ENCODE assay signal across 8 cellular contexts in the genomic region with DNA sequence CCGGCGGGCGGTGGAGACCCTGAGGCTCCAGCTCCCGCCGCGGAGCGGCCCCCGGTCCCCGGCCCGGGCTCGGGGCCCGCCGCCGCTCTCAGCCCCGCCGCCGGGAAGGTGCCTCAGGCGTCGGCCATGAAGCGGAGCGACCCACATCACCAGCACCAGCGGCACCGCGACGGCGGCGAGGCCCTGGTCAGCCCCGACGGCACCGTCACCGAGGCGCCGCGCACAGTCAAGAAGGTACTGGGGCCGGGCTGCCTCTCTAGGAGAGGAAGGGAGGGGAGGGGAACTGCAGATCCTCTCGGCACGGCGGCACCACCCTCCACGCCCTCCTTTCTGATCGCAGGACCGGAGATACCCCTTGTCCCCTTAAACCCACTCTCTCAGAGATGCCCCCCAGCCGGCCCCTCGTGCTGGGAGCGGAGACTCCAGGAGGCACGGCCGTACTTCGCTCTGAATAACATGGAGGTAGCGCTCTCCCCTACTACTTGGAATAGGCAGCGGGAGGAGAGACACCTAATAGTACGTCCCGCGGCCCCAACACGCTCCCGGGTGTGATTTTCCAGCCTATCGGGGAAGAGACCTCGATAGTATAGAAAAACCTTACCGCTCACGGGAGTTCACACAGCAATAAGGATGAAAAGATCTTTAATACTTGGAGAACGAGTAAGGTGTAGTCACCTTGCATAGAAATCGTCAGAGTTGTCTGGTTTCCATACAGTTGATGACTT. TPM values are rescaled to one million over a fixed set of nuclear protein-coding genes. Genes with fewer than 3 reads are reported as not detected.
A peak's percentile ranks its signal among the peaks of the same experiment; 100 is the strongest.
DNase-seq lines count a peak whose midpoint lies in the region; ATAC-seq and TF ChIP-seq lines count a peak whose summit lies in the region.

No MANE protein-coding gene starts in this region.

- H3K27ac ChIP-seq in esophagus muscularis mucosa (replicated peaks in 1 of 4) = peak overlapping the region; percentile 93 to 96 (median 94)

- TF ChIP-seq EP300 in esophagus muscularis mucosa (IDR thresholded peaks at IDR 0.05) = no peak

- ATAC-seq in GM19043 (IDR thresholded peaks at IDR 0.05; ENCODE audit: low read depth, unreplicated experiment) (peak; percentile 34), HG03342 (IDR thresholded peaks at IDR 0.05; ENCODE audit: unreplicated experiment) (peak; percentile 32)
- peak; percentile 57 to 59 for ATAC-seq in activated T-cell treated with anti-CD3 and anti-CD28 coated beads, Interleukin-2, amount 50 U/mL, for 4 hours
- ATAC-seq in naive thymus-derived CD8-positive, alpha-beta T cell = peak; percentile 50 to 53

- peak overlapping the region; percentile 19 to 98 (median 88) for H3K27ac Mint-ChIP-seq in naive thymus-derived CD8-positive, alpha-beta T cell

- H3K9me3 ChIP-seq in NT2/D1 (ENCODE audit: insufficient read depth, low read length) (no peaks in the 10 kb centered on the region), esophagus muscularis mucosa (no peaks in the 10 kb centered on the region)

- peak overlapping the region; percentile 94 for H3K4me3 Mint-ChIP-seq in activated T-cell treated with anti-CD3 and anti-CD28 coated beads, Interleukin-2, amount 50 U/mL, for 4 hours
- H3K4me3 Mint-ChIP-seq in naive thymus-derived CD8-positive, alpha-beta T cell = peak overlapping the region; percentile 86 to 99 (median 96)

- peaks cover 37% of the 10 kb centered on the region for H3K4me1 Mint-ChIP-seq in activated T-cell treated with anti-CD3 and anti-CD28 coated beads, Interleukin-2, amount 50 U/mL, for 4 hours (ENCODE audit: low read depth)
- peaks cover 17 to 52% (median 44%) of the 10 kb centered on the region in 4 donors for H3K4me1 Mint-ChIP-seq in naive thymus-derived CD8-positive, alpha-beta T cell

- H3K27me3 ChIP-seq in NT2/D1 (ENCODE audit: insufficient read depth, insufficient read length) = no peaks in the 10 kb centered on the region
- H3K27me3 ChIP-seq in esophagus muscularis mucosa = no peaks in the 10 kb centered on the region

- TF ChIP-seq CTCF in esophagus muscularis mucosa (IDR thresholded peaks at IDR 0.05) = no peak

- H3K36me3 Mint-ChIP-seq in activated T-cell treated with anti-CD3 and anti-CD28 coated beads, Interleukin-2, amount 50 U/mL, for 4 hours (ENCODE audit: insufficient read depth) = no peaks in the 10 kb centered on the region
- H3K36me3 Mint-ChIP-seq in naive thymus-derived CD8-positive, alpha-beta T cell = no peaks in the 10 kb centered on the region

- H3K4me1 ChIP-seq in NT2/D1 (ENCODE audit: insufficient read depth, insufficient read length) (no peaks in the 10 kb centered on the region), esophagus muscularis mucosa (peaks cover 5 to 44% (median 28%) of the 10 kb centered on the region in 4 donors)

- TF ChIP-seq POLR2A in esophagus muscularis mucosa (IDR thresholded peaks at IDR 0.05; ENCODE audit: low read depth) = no peak

- H3K9me3 Mint-ChIP-seq in activated T-cell treated with anti-CD3 and anti-CD28 coated beads, Interleukin-2, amount 50 U/mL, for 4 hours = no peaks in the 10 kb centered on the region
- H3K9me3 Mint-ChIP-seq in naive thymus-derived CD8-positive, alpha-beta T cell = no peaks in the 10 kb centered on the region

- peak; percentile 51 for DNase-seq in AG20443 (ENCODE audit: low spot score)
- peak; percentile 25 for DNase-seq in NT2/D1 (ENCODE audit: low read depth, low spot score)
- DNase-seq in activated T-cell treated with anti-CD3 and anti-CD28 coated beads, Interleukin-2, amount 50 U/mL, for 4 hours = peak; percentile 45
- no peak for DNase-seq in esophagus muscularis mucosa (ENCODE audit: extremely low spot score)
- DNase-seq in naive thymus-derived CD8-positive, alpha-beta T cell = peak in 7 of 10 donors; percentile 38 to 80 (median 50)
- peak; percentile 66 for DNase-seq in stimulated activated naive CD4-positive, alpha-beta T cell treated with Interleukin-2 at 50 U/mL for 16 hours (lab: John Stamatoyannopoulos, UW)

- POLR2A ChIA-PET in naive thymus-derived CD8-positive, alpha-beta T cell (lab: Charles Lee) = interaction anchor here (0.8 to 1.2 kb wide), 3 partner anchors 10 to 73 kb away, joined by 3 read pairs; no protein-coding TSS in a partner anchor

- H3K9ac ChIP-seq in NT2/D1 (ENCODE audit: insufficient read length, low read depth) = peak overlapping the region; percentile 86

- H3K36me3 ChIP-seq in NT2/D1 (ENCODE audit: insufficient read depth, insufficient read length, low read length) (no peaks in the 10 kb centered on the region), esophagus muscularis mucosa (no peaks in the 10 kb centered on the region)

- no peaks in the 10 kb centered on the region for H3K27me3 Mint-ChIP-seq in activated T-cell treated with anti-CD3 and anti-CD28 coated beads, Interleukin-2, amount 50 U/mL, for 4 hours (ENCODE audit: low read depth)
- H3K27me3 Mint-ChIP-seq in naive thymus-derived CD8-positive, alpha-beta T cell = no peaks in the 10 kb centered on the region

- intact Hi-C loops in esophagus muscularis mucosa (cut with DNase I) = loop anchor here (10.0 kb wide), 1 partner anchor 139 kb away; no protein-coding TSS in a partner anchor

- WGBS in esophagus muscularis mucosa = 1% methylated on average over 11 of the region's 60 CpGs

- H3K4me3 ChIP-seq in NT2/D1 (ENCODE audit: insufficient read length, low read depth) = peak overlapping the region; percentile 80
- H3K4me3 ChIP-seq in esophagus muscularis mucosa = peak overlapping the region; percentile 85 to 98 (median 94)

RNA-seq across cellular contexts. Expression of a gene that starts 0.5 kb away (rescaled TPM):
- 1 to 10 TPM; 6.0 to 7.2 (median 6.5) TPM for total RNA-seq in activated T-cell treated with anti-CD3 and anti-CD28 coated beads, Interleukin-2, amount 50 U/mL, for 4 hours
- 10 to 100 TPM in 3 of 4 donors, 1 to 10 TPM in 1; 9.7 to 14.2 (median 11.9) TPM for total RNA-seq in esophagus muscularis mucosa
- total RNA-seq in naive thymus-derived CD8-positive, alpha-beta T cell = 10 to 100 TPM; 17.6 to 19.3 TPM
- polyA plus RNA-seq in naive thymus-derived CD8-positive, alpha-beta T cell = 10 to 100 TPM in 1 of 3 donors, 1 to 10 TPM in 2; 5.9 to 10.6 (median 7.2) TPM

RNA-seq across cellular contexts. Expression of a gene that starts 36.9 kb away (rescaled TPM):
- total RNA-seq in activated T-cell treated with anti-CD3 and anti-CD28 coated beads, Interleukin-2, amount 50 U/mL, for 4 hours = under 1 TPM; 0.11 to 0.25 (median 0.18) TPM
- 10 to 100 TPM in 3 of 4 donors, 1 to 10 TPM in 1; 8.7 to 23.9 (median 14.5) TPM for total RNA-seq in esophagus muscularis mucosa
- under 1 TPM in 1 of 2 experiments, not detected in 1; 0.13 TPM for total RNA-seq in naive thymus-derived CD8-positive, alpha-beta T cell
- not detected for polyA plus RNA-seq in naive thymus-derived CD8-positive, alpha-beta T cell

Comparison
In these comparisons a context has a peak if more than half of its experiments do, and no peak if none do; other contexts are left out.
1. RNA of a gene that starts 36.9 kb away (total RNA-seq): 8.7 to 23.9 TPM in esophagus muscularis mucosa; 0.13 TPM in naive thymus-derived CD8-positive, alpha-beta T cell and 0.11 to 0.25 TPM in activated T-cell treated with anti-CD3 and anti-CD28 coated beads, Interleukin-2, amount 50 U/mL, for 4 hours; every median in the first group is over 4 times any median in the second.
2. Peak in every context shown above with its lines, with median percentiles within 50 percentile points of each other: ATAC-seq.